In the genomic region with DNA sequence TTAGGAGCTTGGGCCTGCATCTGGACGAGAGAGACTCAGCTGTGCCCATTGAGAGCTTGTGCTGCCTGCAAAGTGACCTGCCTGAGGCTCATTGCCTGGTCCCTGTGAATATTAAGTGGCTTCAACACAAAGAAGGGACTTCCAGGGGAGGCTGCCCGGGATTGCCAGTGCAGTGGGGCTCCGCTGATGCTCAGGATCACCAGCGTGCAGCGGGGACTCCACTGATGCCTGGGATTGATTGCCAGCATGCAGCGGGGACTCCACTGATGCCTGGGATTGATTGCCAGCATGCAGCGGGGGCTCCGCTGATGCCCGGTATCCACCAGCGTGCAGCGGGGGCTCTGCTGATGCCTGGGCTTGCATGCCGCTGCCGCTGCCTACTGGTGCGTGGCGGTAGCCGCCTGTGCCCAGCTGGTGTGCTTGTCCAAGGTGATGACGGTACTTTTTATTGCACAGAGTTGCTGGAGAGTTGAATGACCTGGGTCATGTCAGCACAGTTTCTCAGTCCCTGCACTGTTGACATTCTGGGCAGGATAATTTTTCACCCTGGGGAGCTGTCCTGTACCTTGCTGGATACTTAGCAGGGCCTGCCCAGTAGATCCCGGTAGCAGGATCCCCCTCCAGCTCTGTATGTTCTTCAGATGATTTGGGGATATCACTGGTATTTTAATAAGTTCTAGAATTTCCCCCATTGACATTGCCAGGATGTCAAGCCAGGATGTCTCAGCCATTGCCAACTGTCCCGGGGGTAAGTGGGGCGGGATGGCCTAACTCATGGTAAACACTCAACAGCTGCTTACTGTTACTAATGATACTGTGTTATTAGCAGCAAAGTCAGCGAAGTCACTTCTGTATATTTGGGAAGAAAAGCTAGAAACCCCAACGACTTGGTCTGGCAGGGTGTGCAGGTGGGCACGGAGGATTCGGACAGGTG, we compare ENCODE assay signal across 18 cellular contexts. TPM values are rescaled to one million over a fixed set of nuclear protein-coding genes. Genes with fewer than 3 reads are reported as not detected.
DNase-seq lines count a peak whose midpoint lies in the region; ATAC-seq and TF ChIP-seq lines count a peak whose summit lies in the region.
"Had no signal": no experiment of that assay in that cellular context is flagged by ENCODE, and none has a peak within 500 bp of the region (broad histone marks: within the 10 kb centered on the region; RNA-seq: fewer than 3 reads in every experiment).

No MANE protein-coding gene starts in this region.

- H3K36me3 ChIP-seq in cardiac muscle cell (no peaks in the 10 kb centered on the region), PC-3 (ENCODE audit: low read depth, low read length) (no peaks in the 10 kb centered on the region)
- H3K36me3 ChIP-seq: left lung, MG63 had no signal

- H3K4me2 ChIP-seq in PC-3 (ENCODE audit: low read length), result no peak overlapping the region

- H3K27ac ChIP-seq in cardiac muscle cell (peak overlapping the region; percentile 28), PC-3 (ENCODE audit: low read length) (no peak overlapping the region)
- H3K27ac ChIP-seq: left lung had no signal

- intact Hi-C loops in Right ventricle myocardium inferior (cut with DNase I), result no loop called here
- intact Hi-C loops in cardiac septum (cut with DNase I), result no loop called here
- intact Hi-C loops in PC-3 (cut with micrococcal nuclease), result no loop called here
- intact Hi-C loops in activated T-helper 2 cell treated with anti-CD3 and anti-CD28 coated beads, Interferon-gamma antibody, Interleukin-2, Interleukin-4, amounts not matched to agents 10 μg/mL and 5 μg/mL and 100 μg/mL, durations not matched to agents 14 hours and 24 hours and 36 hours (cut with micrococcal nuclease), result no loop called here

- H3K27me3 Mint-ChIP-seq in nephron progenitor cell (ENCODE audit: low read depth, poor library complexity), result peaks cover 6% of the 10 kb centered on the region
- no peaks in the 10 kb centered on the region for H3K27me3 Mint-ChIP-seq in activated T-helper 2 cell treated with anti-CD3 and anti-CD28 coated beads, Interferon-gamma antibody, Interleukin-2, Interleukin-4, amounts not matched to agents 10 μg/mL and 5 μg/mL and 100 μg/mL, durations not matched to agents 14 hours and 24 hours and 36 hours (ENCODE audit: low read depth)

- H3K27me3 ChIP-seq in cardiac muscle cell, result no peaks in the 10 kb centered on the region
- H3K27me3 ChIP-seq in PC-3 (ENCODE audit: low read length), result no peaks in the 10 kb centered on the region
- H3K27me3 ChIP-seq: esophagus muscularis mucosa, left lung, MG63 had no signal

- H3K4me1 Mint-ChIP-seq in nephron progenitor cell, result peaks cover 31% of the 10 kb centered on the region
- no peaks in the 10 kb centered on the region for H3K4me1 Mint-ChIP-seq in activated T-helper 2 cell treated with anti-CD3 and anti-CD28 coated beads, Interferon-gamma antibody, Interleukin-2, Interleukin-4, amounts not matched to agents 10 μg/mL and 5 μg/mL and 100 μg/mL, durations not matched to agents 14 hours and 24 hours and 36 hours (ENCODE audit: low read depth)
- H3K4me1 Mint-ChIP-seq: CD8-positive, alpha-beta memory T cell; naive thymus-derived CD4-positive, alpha-beta T cell had no signal

- POLR2A ChIA-PET in PC-3 (lab: Charles Lee; ENCODE audit: unreplicated experiment), result no interaction called here

- H3K36me3 Mint-ChIP-seq in nephron progenitor cell (ENCODE audit: low read depth), result peaks cover 49% of the 10 kb centered on the region
- no peaks in the 10 kb centered on the region for H3K36me3 Mint-ChIP-seq in activated T-helper 2 cell treated with anti-CD3 and anti-CD28 coated beads, Interferon-gamma antibody, Interleukin-2, Interleukin-4, amounts not matched to agents 10 μg/mL and 5 μg/mL and 100 μg/mL, durations not matched to agents 14 hours and 24 hours and 36 hours (ENCODE audit: low read depth)
- H3K36me3 Mint-ChIP-seq: CD8-positive, alpha-beta memory T cell; naive thymus-derived CD4-positive, alpha-beta T cell had no signal

- H3K9me3 ChIP-seq in cardiac muscle cell (ENCODE audit: low read depth) (no peaks in the 10 kb centered on the region), PC-3 (ENCODE audit: low read length) (no peaks in the 10 kb centered on the region)
- H3K9me3 ChIP-seq: esophagus muscularis mucosa, MG63 had no signal

- H2AFZ ChIP-seq in PC-3 (ENCODE audit: low read length), result no peak overlapping the region

- no peak overlapping the region for H3K9ac ChIP-seq in PC-3 (ENCODE audit: low read length)

- no peak overlapping the region for H3K4me3 Mint-ChIP-seq in nephron progenitor cell
- no peak overlapping the region for H3K4me3 Mint-ChIP-seq in activated T-helper 2 cell treated with anti-CD3 and anti-CD28 coated beads, Interferon-gamma antibody, Interleukin-2, Interleukin-4, amounts not matched to agents 10 μg/mL and 5 μg/mL and 100 μg/mL, durations not matched to agents 14 hours and 24 hours and 36 hours (ENCODE audit: low read depth)
- H3K4me3 Mint-ChIP-seq: CD8-positive, alpha-beta memory T cell had no signal

- H3K79me2 ChIP-seq in PC-3 (ENCODE audit: low read length), result peaks cover 73% of the 10 kb centered on the region

- no peaks in the 10 kb centered on the region for H3K9me2 ChIP-seq in PC-3 (replicated peaks; ENCODE audit: low read length)

- no peak overlapping the region for H3K4me3 ChIP-seq in cardiac muscle cell
- no peak overlapping the region for H3K4me3 ChIP-seq in PC-3 (ENCODE audit: low read length)
- H3K4me3 ChIP-seq: esophagus muscularis mucosa, left lung, MG63 had no signal

- TF ChIP-seq CTCF in cardiac muscle cell (IDR thresholded peaks at IDR 0.05; ENCODE audit: low read depth, low read length) (no peak), nephron progenitor cell (IDR thresholded peaks at IDR 0.05) (no peak), PC-3 (conservative IDR thresholded peaks at IDR 0.05; ENCODE audit: low read depth, low read length) (no peak)

- H3K9me3 Mint-ChIP-seq in nephron progenitor cell, result peaks cover 16% of the 10 kb centered on the region
- H3K9me3 Mint-ChIP-seq in activated T-helper 2 cell treated with anti-CD3 and anti-CD28 coated beads, Interferon-gamma antibody, Interleukin-2, Interleukin-4, amounts not matched to agents 10 μg/mL and 5 μg/mL and 100 μg/mL, durations not matched to agents 14 hours and 24 hours and 36 hours, result peaks cover 10% of the 10 kb centered on the region

- no peak for DNase-seq in Right ventricle myocardium inferior (ENCODE audit: missing footprints)
- DNase-seq in cardiac septum (ENCODE audit: low spot score), result no peak
- DNase-seq in cardiac muscle cell (ENCODE audit: low read depth in 1 of 2, low spot score in 1 of 2), result peak in 1 of 2 donors; percentile 36
- DNase-seq in nephron progenitor cell, result no peak
- DNase-seq in T1000 (lab: John Stamatoyannopoulos, UW), result no peak
- no peak for DNase-seq in PC-3
- DNase-seq in SIG-M5 (lab: John Stamatoyannopoulos, UW), result no peak
- no peak for DNase-seq in activated T-helper 2 cell treated with anti-CD3 and anti-CD28 coated beads, Interferon-gamma antibody, Interleukin-2, Interleukin-4, amounts not matched to agents 10 μg/mL and 5 μg/mL and 100 μg/mL, durations not matched to agents 14 hours and 24 hours and 36 hours (ENCODE audit: low spot score)
- DNase-seq: activated gamma-delta T cell treated with Interleukin-2 at 50 U/mL for 16 hours; CD8-positive, alpha-beta memory T cell; dermis blood vessel endothelial cell; MG63; naive thymus-derived CD4-positive, alpha-beta T cell; NCI-H2029; NCI-H774 had no signal

- BruUV-seq in PC-3 (replicated peaks; lab: Mats Ljungman, UMichigan), result no TSS peak

- no peaks in the 10 kb centered on the region for H4K20me1 ChIP-seq in PC-3 (ENCODE audit: low read length)

- H3K27ac Mint-ChIP-seq in nephron progenitor cell, result peak overlapping the region; percentile 78
- H3K27ac Mint-ChIP-seq in activated T-helper 2 cell treated with anti-CD3 and anti-CD28 coated beads, Interferon-gamma antibody, Interleukin-2, Interleukin-4, amounts not matched to agents 10 μg/mL and 5 μg/mL and 100 μg/mL, durations not matched to agents 14 hours and 24 hours and 36 hours, result no peak overlapping the region
- H3K27ac Mint-ChIP-seq: CD8-positive, alpha-beta memory T cell; naive thymus-derived CD4-positive, alpha-beta T cell had no signal

- CTCF ChIA-PET in PC-3 (lab: Charles Lee), result no interaction called here

- H3K4me1 ChIP-seq in cardiac muscle cell (ENCODE audit: low read depth) (peaks cover 8% of the 10 kb centered on the region), PC-3 (ENCODE audit: insufficient read depth, low read length) (no peaks in the 10 kb centered on the region)

- ATAC-seq in Right ventricle myocardium inferior (peak; percentile 57), PC-3 (no peak)
- ATAC-seq: naive thymus-derived CD4-positive, alpha-beta T cell; sciatic nerve had no signal

- no peaks in the 10 kb centered on the region for H3F3A ChIP-seq in PC-3 (ENCODE audit: low read length, unreplicated experiment)

RNA-seq across cellular contexts. Expression of gene DOCK1, which starts 13.0 kb away (rescaled TPM):
- total RNA-seq in Right ventricle myocardium inferior (16.8 TPM), cardiac septum (31.2 TPM), cardiac muscle cell (22.3 and 30.6 TPM in 2 replicates), PC-3 (2014; rRNA removed) (34.3 and 34.6 TPM in 2 replicates)
- 15.0 and 20.9 TPM in 2 replicates for polyA plus RNA-seq in cardiac muscle cell
- total RNA-seq in activated T-helper 2 cell treated with anti-CD3 and anti-CD28 coated beads, Interferon-gamma antibody, Interleukin-2, Interleukin-4, amounts not matched to agents 10 μg/mL and 5 μg/mL and 100 μg/mL, durations not matched to agents 14 hours and 24 hours and 36 hours, result 0.59 and 1.1 TPM in 2 replicates
- polyA plus RNA-seq: CD8-positive, alpha-beta memory T cell; naive thymus-derived CD4-positive, alpha-beta T cell had no signal
